8 cellular contexts compared by ENCODE assay signal in the genomic region with DNA sequence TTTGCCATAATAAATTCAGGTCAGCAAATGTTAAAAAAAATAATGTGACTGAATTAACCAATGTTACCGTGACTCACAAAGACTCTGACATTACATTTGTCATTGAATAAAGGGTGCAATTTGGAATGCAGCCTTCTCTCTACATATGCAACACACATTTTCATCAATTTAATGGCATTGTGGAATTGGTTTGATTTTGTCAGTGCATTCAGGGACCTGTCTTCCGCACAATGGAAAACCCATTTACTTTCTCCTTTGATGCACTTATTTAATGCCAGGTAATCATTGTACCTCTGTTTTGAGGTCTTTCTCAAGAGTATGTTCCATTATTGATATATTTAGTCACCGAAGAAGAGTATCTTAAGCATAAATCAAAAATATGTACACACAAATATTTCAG.
"Had no signal": no experiment of that assay in that cellular context is flagged by ENCODE, and none has a peak within 500 bp of the region (broad histone marks: within the 10 kb centered on the region; RNA-seq: fewer than 3 reads in every experiment).

No MANE protein-coding gene starts in this region.

- FAIRE-seq: G401.6, GM12878, GM12891, GM12892, GM18507, GM19239 had no signal

- DNase-seq: GDM1, GF-D8 had no signal

- H3K4me3 ChIP-seq: GM12878 had no signal

- ATAC-seq: GM12878 had no signal
